Comparison of ENCODE assay signal across 16 cellular contexts in the genomic region with DNA sequence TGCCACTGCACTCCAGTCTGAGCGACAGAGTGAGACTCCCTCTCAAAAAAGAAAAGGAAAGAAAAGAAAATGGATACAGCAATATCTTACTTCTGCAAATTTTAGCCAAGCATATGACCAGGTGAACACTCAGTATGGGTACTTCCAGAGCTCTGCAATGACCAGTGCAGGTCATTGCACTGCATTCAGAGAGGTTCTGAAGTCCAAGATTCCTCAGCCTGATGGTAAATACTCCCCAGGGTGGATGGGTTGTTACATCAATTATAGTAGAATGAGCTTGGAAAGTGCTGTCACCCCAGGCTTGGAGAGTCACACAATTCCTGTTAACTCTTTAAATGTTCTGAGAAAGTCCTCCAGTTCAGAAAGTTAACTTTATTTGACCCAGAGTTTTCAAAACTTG.
"Had no signal": no experiment of that assay in that cellular context is flagged by ENCODE, and none has a peak within 500 bp of the region (broad histone marks: within the 10 kb centered on the region; RNA-seq: fewer than 3 reads in every experiment).

No MANE protein-coding gene starts in this region.

- H3K27me3 Mint-ChIP-seq: activated naive CD8-positive, alpha-beta T cell had no signal

- H3K4me3 ChIP-seq: esophagus muscularis mucosa, ovary, stomach had no signal

- H3K4me3 Mint-ChIP-seq: activated CD8-positive, alpha-beta memory T cell treated with anti-CD3 and anti-CD28 coated beads, Interleukin-2, amount 10 ng/mL, durations not matched to agents 7 days and 5 days; activated naive CD8-positive, alpha-beta T cell; immature natural killer cell; neural crest cell had no signal

- DNase-seq: activated CD4-positive, alpha-beta T cell treated with anti-CD3 and anti-CD28 coated beads, Interleukin-2, amount 50 U/mL, for 48 hours; activated CD8-positive, alpha-beta memory T cell treated with anti-CD3 and anti-CD28 coated beads, Interleukin-2, amount 10 ng/mL, durations not matched to agents 7 days and 5 days; activated gamma-delta T cell; activated T-cell treated with anti-CD3 and anti-CD28 coated beads, Interleukin-2, amount 50 U/mL, for 48 hours; anterior cingulate cortex; foreskin fibroblast; glutamatergic neuron; immature natural killer cell; left cardiac atrium; ovary; retina; stomach had no signal

- H3K27me3 ChIP-seq: esophagus muscularis mucosa, ovary, stomach had no signal

- H3K27ac Mint-ChIP-seq: activated CD8-positive, alpha-beta memory T cell treated with anti-CD3 and anti-CD28 coated beads, Interleukin-2, amount 10 ng/mL, durations not matched to agents 7 days and 5 days; activated naive CD8-positive, alpha-beta T cell; immature natural killer cell had no signal

- ATAC-seq: activated CD4-positive, CD25-positive, alpha-beta regulatory T cell treated with anti-CD3 and anti-CD28 coated beads, Interleukin-2, amount 50 U/mL, for 24 hours; activated CD8-positive, alpha-beta memory T cell treated with anti-CD3 and anti-CD28 coated beads, Interleukin-2, amount 10 ng/mL, durations not matched to agents 7 days and 5 days; left cardiac atrium had no signal

- H3K4me1 Mint-ChIP-seq: activated CD8-positive, alpha-beta memory T cell treated with anti-CD3 and anti-CD28 coated beads, Interleukin-2, amount 10 ng/mL, durations not matched to agents 7 days and 5 days had no signal

- H3K36me3 Mint-ChIP-seq: activated CD8-positive, alpha-beta memory T cell treated with anti-CD3 and anti-CD28 coated beads, Interleukin-2, amount 10 ng/mL, durations not matched to agents 7 days and 5 days had no signal

- H3K27ac ChIP-seq: ovary had no signal

- H3K36me3 ChIP-seq: esophagus muscularis mucosa, ovary, stomach had no signal
